ENCODE assay signal across 9 cellular contexts in genomic region chr11:12085371-12086251, GRCh38. TPM values are rescaled to one million over a fixed set of nuclear protein-coding genes. Genes with fewer than 3 reads are reported as not detected.
DNase-seq lines count a peak whose midpoint lies in the region; ATAC-seq and TF ChIP-seq lines count a peak whose summit lies in the region.
"Had no signal": no experiment of that assay in that cellular context is flagged by ENCODE, and none has a peak within 500 bp of the region (broad histone marks: within the 10 kb centered on the region; RNA-seq: fewer than 3 reads in every experiment).

No MANE protein-coding gene starts in this region.

- in situ Hi-C loops in GM23248 (cut with MboI): no loop called here

- no peaks in the 10 kb centered on the region for H3K79me2 ChIP-seq in GM23248 (ENCODE audit: insufficient read depth)

- TF ChIP-seq CTCF in WERI-Rb-1 (IDR thresholded peaks at IDR 0.05; ENCODE audit: low read depth, low read length) (no peak), spleen (IDR thresholded peaks at IDR 0.05 in 8 of 11, conservative IDR thresholded peaks at IDR 0.05 in 3 of 11) (no peak)

- intact Hi-C loops in spleen (cut with DNase I; ENCODE audit: low total_unique reads): no loop called here

- no peak for ATAC-seq in HG03469 (IDR thresholded peaks at IDR 0.05; ENCODE audit: unreplicated experiment)

- H3K27ac ChIP-seq in GM23248 (peak overlapping the region; percentile 100), WERI-Rb-1 (peak overlapping the region; percentile 36), spleen (peak overlapping the region in 7 of 8 donors; percentile 31 to 83 (median 70)), substantia nigra (ENCODE audit: low read depth, low read length, poor library complexity, severe bottlenecking) (no peak overlapping the region)

- no peak for TF ChIP-seq POLR2A in spleen (IDR thresholded peaks at IDR 0.05)

- peak overlapping the region; percentile 93 for H3K4me2 ChIP-seq in GM23248 (ENCODE audit: unreplicated experiment)

- no peaks in the 10 kb centered on the region for H4K20me1 ChIP-seq in GM23248 (ENCODE audit: insufficient read depth)

- no peaks in the 10 kb centered on the region for H3K9me2 ChIP-seq in GM23248 (ENCODE audit: insufficient read depth)

- no peak overlapping the region for H2AFZ ChIP-seq in GM23248

- H3K9me3 ChIP-seq in GM23248 (ENCODE audit: low read depth) (no peaks in the 10 kb centered on the region), WERI-Rb-1 (ENCODE audit: severe bottlenecking) (no peaks in the 10 kb centered on the region), spleen (peaks cover 0 to 4% (median 0%) of the 10 kb centered on the region in 8 donors)

- peaks cover 52% of the 10 kb centered on the region for H3K4me1 ChIP-seq in GM23248 (ENCODE audit: insufficient read depth)
- H3K4me1 ChIP-seq in spleen: peaks cover 24 to 56% (median 53%) of the 10 kb centered on the region in 6 donors

- H3F3A ChIP-seq in GM23248 (ENCODE audit: insufficient read depth): peaks cover 63% of the 10 kb centered on the region

- H3K36me3 ChIP-seq in GM23248 (ENCODE audit: low read depth): no peaks in the 10 kb centered on the region
- no peaks in the 10 kb centered on the region for H3K36me3 ChIP-seq in WERI-Rb-1
- no peaks in the 10 kb centered on the region for H3K36me3 ChIP-seq in spleen

- H3K27me3 ChIP-seq in GM23248 (replicated peaks; ENCODE audit: insufficient read depth) (no peaks in the 10 kb centered on the region), WERI-Rb-1 (ENCODE audit: insufficient read depth, low read depth, severe bottlenecking) (no peaks in the 10 kb centered on the region), spleen (replicated peaks in 1 of 7) (no peaks in the 10 kb centered on the region)

- DNase-seq in GM23248 (peak; percentile 71), WERI-Rb-1 (no peak), islet precursor cell (peak; percentile 46), spleen (no peak), NCI-H2081 treated with DMSO at 0.1 percent for 48 hours (lab: John Stamatoyannopoulos, UW) (no peak), NCI-H128 (lab: John Stamatoyannopoulos, UW; ENCODE audit: unreplicated experiment) (no peak), substantia nigra (lab: John Stamatoyannopoulos, UW) (no peak)
- DNase-seq: NCI-H2171 had no signal

- H3K4me3 ChIP-seq in GM23248 (peak overlapping the region; percentile 72), WERI-Rb-1 (ENCODE audit: low read depth, low read length) (no peak overlapping the region), spleen (no peak overlapping the region)

- WGBS in GM23248 (ENCODE audit: low coverage in 1 of 2, low lambda C conversion rate in 2 of 2, missing lambda C conversion rate in 2 of 2), 2 experiments: 40 to 49% methylated on average over 11 of the region's 11 CpGs
- 81 to 91% (median 84%) methylated on average over 11 of the region's 11 CpGs for WGBS in spleen, 5 donors

- H3K9ac ChIP-seq in GM23248: peak overlapping the region; percentile 97

RNA-seq across cellular contexts. Expression of gene MICAL2, which starts 24.8 kb away (rescaled TPM):
- 158 and 182 TPM in 2 replicates for total RNA-seq in GM23248 (2014; rRNA removed; shearing (Covaris generic))
- polyA plus RNA-seq in GM23248 (2016; fragmentation: Nextera tagmentation; extraction: Ambion mirVana): 81.6 and 83.3 TPM in 2 replicates
- total RNA-seq in spleen: 10 to 100 TPM; 18.6 to 50.8 (median 36.4) TPM
- polyA plus RNA-seq in spleen: 1 to 10 TPM; 1.9 to 4.6 (median 2.2) TPM

Comparison
In these comparisons a context has a peak if more than half of its experiments do, and no peak if none do; other contexts are left out.
1. DNase-seq: peak in GM23248 (single experiment) and islet precursor cell (single experiment); none in WERI-Rb-1 (single experiment), spleen (single experiment), NCI-H2081 treated with DMSO at 0.1 percent for 48 hours (single experiment), NCI-H128 (single experiment) and substantia nigra (0 of 49).